In the genomic region with DNA sequence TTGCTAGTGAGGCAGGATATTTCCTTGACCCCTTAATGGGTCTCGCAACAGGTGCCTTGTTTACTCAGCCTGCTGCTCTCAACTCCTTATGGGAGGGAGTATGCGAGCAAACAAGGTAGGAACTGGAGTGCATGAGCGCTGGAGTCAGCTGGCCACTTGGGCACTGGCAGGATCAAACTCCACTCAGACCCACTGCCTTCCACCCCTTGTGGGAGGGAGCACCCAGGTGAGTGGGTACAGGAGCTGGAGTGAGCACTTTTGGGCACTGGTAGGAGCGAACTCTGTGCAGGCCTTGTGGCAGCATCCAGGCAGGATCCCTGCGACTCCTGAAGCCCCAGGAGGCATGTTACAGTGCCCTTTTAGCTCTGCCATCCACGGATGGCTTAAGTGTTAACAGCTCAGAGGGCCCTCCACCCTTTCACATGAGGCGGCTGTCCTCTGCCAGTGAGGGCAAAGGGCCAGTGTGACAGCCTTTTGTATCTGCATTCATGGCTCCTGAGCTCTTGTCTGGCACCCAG, we compare ENCODE assay signal across 1 cellular context.
A peak's percentile ranks its signal among the peaks of the same experiment; 100 is the strongest.
TF ChIP-seq lines count a peak whose summit lies in the region.

No MANE protein-coding gene starts in this region.

TF ChIP-seq in liver, 16 proteins besides CTCF, POLR2A, EP300 and RAD21 (continued from another document):
- TF ChIP-seq REST (IDR thresholded peaks at IDR 0.05) (no peak), JUND (IDR thresholded peaks at IDR 0.05) (peak; percentile 36 to 51), NR2F2 (IDR thresholded peaks at IDR 0.05) (no peak), HNF4G (IDR thresholded peaks at IDR 0.05) (peak; percentile 58), HNF4A (conservative IDR thresholded peaks at IDR 0.05) (peak; percentile 73), TAF1 (conservative IDR thresholded peaks at IDR 0.05) (no peak), MAX (IDR thresholded peaks at IDR 0.05) (peak; percentile 40), SP1 (IDR thresholded peaks at IDR 0.05) (peak; percentile 64), YY1 (IDR thresholded peaks at IDR 0.05) (peak; percentile 73), FOXA2 (IDR thresholded peaks at IDR 0.05) (peak; percentile 78)
- TF ChIP-seq, protein P1, sequence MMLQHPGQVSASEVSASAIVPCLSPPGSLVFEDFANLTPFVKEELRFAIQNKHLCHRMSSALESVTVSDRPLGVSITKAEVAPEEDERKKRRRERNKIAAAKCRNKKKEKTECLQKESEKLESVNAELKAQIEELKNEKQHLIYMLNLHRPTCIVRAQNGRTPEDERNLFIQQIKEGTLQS (IDR thresholded peaks at IDR 0.05) = no peak
